35 cellular contexts compared by ENCODE assay signal in genomic region chr12:52590021-52590420, GRCh38. TPM values are rescaled to one million over a fixed set of nuclear protein-coding genes. Genes with fewer than 3 reads are reported as not detected.
"Had no signal": no experiment of that assay in that cellular context is flagged by ENCODE, and none has a peak within 500 bp of the region (broad histone marks: within the 10 kb centered on the region; RNA-seq: fewer than 3 reads in every experiment).

No MANE protein-coding gene starts in this region.

- H3K36me3 ChIP-seq: ascending aorta, MG63, SJSA1 had no signal

- H3K4me1 ChIP-seq: ascending aorta, SJSA1 had no signal

- H3K36me3 Mint-ChIP-seq: activated naive CD8-positive, alpha-beta T cell treated with anti-CD3 and anti-CD28 coated beads for 36 hours had no signal

- ATAC-seq: activated CD8-positive, alpha-beta T cell treated with anti-CD3 and anti-CD28 coated beads for 36 hours; activated T-cell treated with anti-CD3 and anti-CD28 coated beads, Interleukin-2, amount 50 U/mL, for 72 hours; activated T-helper 17 cell treated with anti-CD3 and anti-CD28 coated beads, Interleukin-2, amount 50 U/mL, for 72 hours had no signal

- H3K27ac Mint-ChIP-seq: activated CD4-positive, alpha-beta T cell treated with anti-CD3 and anti-CD28 coated beads, Interleukin-2, amount 10 ng/mL, durations not matched to agents 24 days and 14 days; activated CD8-positive, alpha-beta T cell treated with anti-CD3 and anti-CD28 coated beads for 36 hours; activated naive CD4-positive, alpha-beta T cell treated with anti-CD3 and anti-CD28 coated beads for 36 hours; activated naive CD8-positive, alpha-beta T cell treated with anti-CD3 and anti-CD28 coated beads for 36 hours; activated T-cell treated with anti-CD3 and anti-CD28 coated beads, Interleukin-2, amount 50 U/mL, for 72 hours; activated T-helper 17 cell treated with anti-CD3 and anti-CD28 coated beads, Interleukin-2, amount 50 U/mL, for 72 hours; T-helper 1 cell treated with Interleukin-12 subunit alpha and Interleukin-12 subunit beta and Interleukin-4 antibody, amounts not matched to agents 30 μg/mL and 1 μg/mL, for 36 hours; T-helper 2 cell treated with Interferon-gamma antibody and Interleukin-4, amounts not matched to agents 5 μg/mL and 100 μg/mL, for 36 hours had no signal

- DNase-seq: activated CD4-positive, alpha-beta T cell treated with anti-CD3 and anti-CD28 coated beads, Interleukin-2, amount 10 ng/mL, durations not matched to agents 24 days and 14 days; activated CD4-positive, alpha-beta T cell treated with anti-CD3 and anti-CD28 coated beads, Interleukin-2, amount 50 U/mL, for 4 hours; activated CD8-positive, alpha-beta T cell treated with anti-CD3 and anti-CD28 coated beads for 36 hours; activated gamma-delta T cell treated with Interleukin-2 at 50 U/mL for 16 hours; activated naive CD4-positive, alpha-beta T cell treated with anti-CD3 and anti-CD28 coated beads for 36 hours; activated naive CD8-positive, alpha-beta T cell treated with anti-CD3 and anti-CD28 coated beads for 36 hours; activated T-cell treated with anti-CD3 and anti-CD28 coated beads, Interleukin-2, amount 50 U/mL, for 1 hour; activated T-cell treated with anti-CD3 and anti-CD28 coated beads, Interleukin-2, amount 50 U/mL, for 72 hours; amygdala; caudate nucleus; cerebellar nuclear complex; Kasumi-1; KG1; MG63; NCI-H1048; NCI-H1105 treated with DMSO at 0.1 percent for 48 hours; NCI-H1436; NCI-H1694; NCI-H1930; NCI-H345; NCI-H524 treated with DMSO at 0.1 percent for 48 hours; NK-92 treated with Interleukin-12 subunit alpha and Interleukin-12 subunit beta, amount 100 ng/mL, for 24 hours; PC-9; SHP77; SK-N-SH had no signal

- H3K4me3 ChIP-seq: ascending aorta, MG63, PC-9, SJSA1 had no signal

- H3K27ac ChIP-seq: ascending aorta, PC-9, SJSA1 had no signal

- H3K4me3 Mint-ChIP-seq: activated CD4-positive, alpha-beta T cell treated with anti-CD3 and anti-CD28 coated beads, Interleukin-2, amount 10 ng/mL, durations not matched to agents 24 days and 14 days; activated CD8-positive, alpha-beta T cell treated with anti-CD3 and anti-CD28 coated beads for 36 hours; activated naive CD4-positive, alpha-beta T cell treated with anti-CD3 and anti-CD28 coated beads for 36 hours; activated naive CD8-positive, alpha-beta T cell treated with anti-CD3 and anti-CD28 coated beads for 36 hours; activated T-cell treated with anti-CD3 and anti-CD28 coated beads, Interleukin-2, amount 50 U/mL, for 72 hours; activated T-helper 17 cell treated with anti-CD3 and anti-CD28 coated beads, Interleukin-2, amount 50 U/mL, for 72 hours; T-helper 1 cell treated with Interleukin-12 subunit alpha and Interleukin-12 subunit beta and Interleukin-4 antibody, amounts not matched to agents 30 μg/mL and 1 μg/mL, for 36 hours; T-helper 2 cell treated with Interferon-gamma antibody and Interleukin-4, amounts not matched to agents 5 μg/mL and 100 μg/mL, for 36 hours had no signal

- H3K9me3 ChIP-seq: ascending aorta, MG63, SJSA1, SK-N-SH had no signal

- H3K9me3 Mint-ChIP-seq: activated CD4-positive, alpha-beta T cell treated with anti-CD3 and anti-CD28 coated beads, Interleukin-2, amount 10 ng/mL, durations not matched to agents 24 days and 14 days; activated CD8-positive, alpha-beta T cell treated with anti-CD3 and anti-CD28 coated beads for 36 hours; activated naive CD4-positive, alpha-beta T cell treated with anti-CD3 and anti-CD28 coated beads for 36 hours; activated naive CD8-positive, alpha-beta T cell treated with anti-CD3 and anti-CD28 coated beads for 36 hours; activated T-helper 17 cell treated with anti-CD3 and anti-CD28 coated beads, Interleukin-2, amount 50 U/mL, for 72 hours; T-helper 1 cell treated with Interleukin-12 subunit alpha and Interleukin-12 subunit beta and Interleukin-4 antibody, amounts not matched to agents 30 μg/mL and 1 μg/mL, for 36 hours; T-helper 2 cell treated with Interferon-gamma antibody and Interleukin-4, amounts not matched to agents 5 μg/mL and 100 μg/mL, for 36 hours had no signal

- FAIRE-seq: RCC 7860, TTC549 had no signal

- H3K27me3 ChIP-seq: ascending aorta, MG63 had no signal

- H3K27me3 Mint-ChIP-seq: activated CD8-positive, alpha-beta T cell treated with anti-CD3 and anti-CD28 coated beads for 36 hours; activated naive CD8-positive, alpha-beta T cell treated with anti-CD3 and anti-CD28 coated beads for 36 hours had no signal

RNA-seq across cellular contexts. Expression of gene KRT72, which starts 11.2 kb away (rescaled TPM):
- total RNA-seq: activated CD8-positive, alpha-beta memory T cell treated with anti-CD3 and anti-CD28 coated beads for 36 hours; activated T-helper 17 cell treated with anti-CD3 and anti-CD28 coated beads, Interleukin-2, amount 50 U/mL, for 72 hours; ascending aorta; NCI-H460; PC-9; SJSA1 had no signal
- polyA plus RNA-seq: SK-N-SH had no signal

RNA-seq across cellular contexts. Expression of gene KRT74, which starts 16.4 kb away (rescaled TPM):
- total RNA-seq: activated CD4-positive, alpha-beta T cell treated with anti-CD3 and anti-CD28 coated beads, Interleukin-2, amount 10 ng/mL, durations not matched to agents 24 days and 14 days; activated CD8-positive, alpha-beta memory T cell treated with anti-CD3 and anti-CD28 coated beads for 36 hours; activated CD8-positive, alpha-beta T cell treated with anti-CD3 and anti-CD28 coated beads for 36 hours; activated naive CD4-positive, alpha-beta T cell treated with anti-CD3 and anti-CD28 coated beads for 36 hours; activated naive CD8-positive, alpha-beta T cell treated with anti-CD3 and anti-CD28 coated beads for 36 hours; activated T-helper 17 cell treated with anti-CD3 and anti-CD28 coated beads, Interleukin-2, amount 50 U/mL, for 72 hours; ascending aorta; NCI-H460; PC-9; SJSA1 had no signal
- polyA plus RNA-seq: adipose tissue, SK-N-SH had no signal

RNA-seq across cellular contexts. Expression of gene KRT73, which starts 28.3 kb away (rescaled TPM):
- total RNA-seq: activated CD4-positive, alpha-beta T cell treated with anti-CD3 and anti-CD28 coated beads, Interleukin-2, amount 10 ng/mL, durations not matched to agents 24 days and 14 days; activated CD8-positive, alpha-beta memory T cell treated with anti-CD3 and anti-CD28 coated beads for 36 hours; activated T-helper 17 cell treated with anti-CD3 and anti-CD28 coated beads, Interleukin-2, amount 50 U/mL, for 72 hours; ascending aorta; NCI-H460; PC-9; SJSA1 had no signal
- polyA plus RNA-seq: SK-N-SH had no signal

RNA-seq across cellular contexts. Expression of gene KRT71, which starts 37.1 kb away (rescaled TPM):
- total RNA-seq: activated CD4-positive, alpha-beta T cell treated with anti-CD3 and anti-CD28 coated beads, Interleukin-2, amount 10 ng/mL, durations not matched to agents 24 days and 14 days; activated CD8-positive, alpha-beta memory T cell treated with anti-CD3 and anti-CD28 coated beads for 36 hours; activated CD8-positive, alpha-beta T cell treated with anti-CD3 and anti-CD28 coated beads for 36 hours; activated naive CD4-positive, alpha-beta T cell treated with anti-CD3 and anti-CD28 coated beads for 36 hours; activated naive CD8-positive, alpha-beta T cell treated with anti-CD3 and anti-CD28 coated beads for 36 hours; activated T-cell treated with anti-CD3 and anti-CD28 coated beads, Interleukin-2, amount 50 U/mL, for 72 hours; activated T-helper 17 cell treated with anti-CD3 and anti-CD28 coated beads, Interleukin-2, amount 50 U/mL, for 72 hours; ascending aorta; NCI-H460; PC-9; SJSA1 had no signal
- polyA plus RNA-seq: adipose tissue, SK-N-SH had no signal
